17 cellular contexts compared by ENCODE assay signal in the genomic region with DNA sequence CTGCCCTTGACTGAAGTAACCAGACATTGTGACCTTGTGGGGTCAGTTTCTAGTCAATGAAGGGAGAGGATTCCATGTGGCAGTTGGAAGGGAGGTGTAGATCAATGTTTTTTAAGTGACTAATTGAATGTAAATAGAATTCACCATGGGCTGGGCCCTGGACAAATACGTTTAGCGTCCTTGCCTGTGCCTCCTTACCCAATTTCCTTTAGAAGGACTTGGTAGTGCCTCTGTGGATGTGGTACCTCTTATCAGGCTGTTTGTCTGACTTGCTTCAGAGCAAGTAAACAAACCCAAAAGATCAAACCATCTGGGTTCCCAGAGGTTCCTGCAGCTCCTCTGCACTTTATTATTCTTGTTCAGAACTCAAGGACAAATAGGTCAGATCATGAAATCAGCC. TPM values are rescaled to one million over a fixed set of nuclear protein-coding genes. Genes with fewer than 3 reads are reported as not detected.
A peak's percentile ranks its signal among the peaks of the same experiment; 100 is the strongest.
DNase-seq lines count a peak whose midpoint lies in the region; ATAC-seq, FAIRE-seq and TF ChIP-seq lines count a peak whose summit lies in the region.
"Had no signal": no experiment of that assay in that cellular context is flagged by ENCODE, and none has a peak within 500 bp of the region (broad histone marks: within the 10 kb centered on the region; RNA-seq: fewer than 3 reads in every experiment).

No MANE protein-coding gene starts in this region.

- no peak for TF ChIP-seq CTCF in PC-9 (conservative IDR thresholded peaks at IDR 0.05)
- no peak for TF ChIP-seq CTCF in kidney (IDR thresholded peaks at IDR 0.05; ENCODE audit: borderline replicate concordance, extremely low read depth, insufficient read depth)
- no peak for TF ChIP-seq CTCF in testis (IDR thresholded peaks at IDR 0.05)
- no peak for TF ChIP-seq CTCF in endodermal cell (conservative IDR thresholded peaks at IDR 0.05)

- H3K27ac Mint-ChIP-seq in activated naive CD4-positive, alpha-beta T cell treated with anti-CD3 and anti-CD28 coated beads, Interleukin-2, amount 50 U/mL, for 24 hours, result no peak overlapping the region
- no peak overlapping the region for H3K27ac Mint-ChIP-seq in activated naive CD4-positive, alpha-beta T cell treated with anti-CD3 and anti-CD28 coated beads, Interleukin-2, amount 50 U/mL, for 72 hours
- no peak overlapping the region for H3K27ac Mint-ChIP-seq in endodermal cell
- H3K27ac Mint-ChIP-seq: activated naive CD8-positive, alpha-beta T cell treated with anti-CD3 and anti-CD28 coated beads, Interleukin-2, amount 10 ng/mL, durations not matched to agents 7 days and 5 days had no signal

- H3K4me3 ChIP-seq in PC-9 (no peak overlapping the region), kidney (ENCODE audit: low read length in 2 of 2) (no peak overlapping the region), testis (no peak overlapping the region), endodermal cell (ENCODE audit: low read length) (no peak overlapping the region)
- H3K4me3 ChIP-seq: spleen had no signal

- H3K36me3 ChIP-seq in PC-9 (ENCODE audit: low read depth), result no peaks in the 10 kb centered on the region
- no peaks in the 10 kb centered on the region for H3K36me3 ChIP-seq in kidney (ENCODE audit: control insufficient read depth in 1 of 2, insufficient read depth in 2 of 2, low read length in 2 of 2)
- no peaks in the 10 kb centered on the region for H3K36me3 ChIP-seq in testis (ENCODE audit: low read depth, missing control alignments)
- H3K36me3 ChIP-seq in endodermal cell (ENCODE audit: control insufficient read depth, insufficient read depth, low read length), result no peaks in the 10 kb centered on the region
- H3K36me3 ChIP-seq: spleen, WERI-Rb-1 had no signal

- ATAC-seq in activated naive CD4-positive, alpha-beta T cell treated with anti-CD3 and anti-CD28 coated beads, Interleukin-2, amount 50 U/mL, for 72 hours, result no peak

- CTCF ChIA-PET in PC-9 (lab: Charles Lee), result interaction anchor here (0.6 kb wide), 1 partner anchor 551 kb away, joined by 3 read pairs; no protein-coding TSS in a partner anchor

- H3K79me2 ChIP-seq in PC-9 (ENCODE audit: low read depth), result peaks cover 2% of the 10 kb centered on the region

- H3K27me3 ChIP-seq in PC-9 (ENCODE audit: insufficient read depth, low read depth) (no peaks in the 10 kb centered on the region), testis (no peaks in the 10 kb centered on the region), endodermal cell (ENCODE audit: control insufficient read depth, insufficient read depth, low read length, poor library complexity, severe bottlenecking) (no peaks in the 10 kb centered on the region)
- H3K27me3 ChIP-seq: spleen had no signal

- H2AFZ ChIP-seq in PC-9, result no peak overlapping the region

- 0 out of 2 replicates have a peak overlapping the region, but pooled peaks have one; percentile 8 for H3K4me2 ChIP-seq in PC-9

- H3K36me3 Mint-ChIP-seq in activated naive CD4-positive, alpha-beta T cell treated with anti-CD3 and anti-CD28 coated beads, Interleukin-2, amount 50 U/mL, for 24 hours, result no peaks in the 10 kb centered on the region
- peaks cover 0 to 4% of the 10 kb centered on the region in 2 donors for H3K36me3 Mint-ChIP-seq in activated naive CD4-positive, alpha-beta T cell treated with anti-CD3 and anti-CD28 coated beads, Interleukin-2, amount 50 U/mL, for 72 hours
- H3K36me3 Mint-ChIP-seq in endodermal cell (ENCODE audit: low read depth), result no peaks in the 10 kb centered on the region

- peaks cover 3% of the 10 kb centered on the region; the same call in 1 of the 2 replicates for H3K9me3 ChIP-seq in PC-9 (ENCODE audit: insufficient read depth, low read depth)
- peaks cover 0 to 4% of the 10 kb centered on the region in 2 donors for H3K9me3 ChIP-seq in kidney (ENCODE audit: control insufficient read depth in 1 of 2, low read length in 2 of 2)
- no peaks in the 10 kb centered on the region for H3K9me3 ChIP-seq in testis
- H3K9me3 ChIP-seq in endodermal cell (ENCODE audit: control insufficient read depth, low read length), result peaks cover 5% of the 10 kb centered on the region

- intact Hi-C loops in PC-9 (cut with micrococcal nuclease; ENCODE audit: unreplicated experiment) (loop anchor here (10.0 kb wide), 1 partner anchor 557 kb away; no protein-coding TSS in a partner anchor), kidney (cut with DNase I) (no loop called here), testis (cut with DNase I; ENCODE audit: low total_unique reads) (no loop called here)

- peaks cover 16% of the 10 kb centered on the region for H3K4me1 ChIP-seq in PC-9 (replicated peaks; ENCODE audit: insufficient read depth)
- H3K4me1 ChIP-seq in kidney (ENCODE audit: control insufficient read depth in 1 of 2, insufficient read depth in 1 of 2, low read depth in 1 of 2, low read length in 2 of 2), result peaks cover 9 to 11% of the 10 kb centered on the region in 2 donors
- H3K4me1 ChIP-seq in testis, result peaks cover 33% of the 10 kb centered on the region
- H3K4me1 ChIP-seq in endodermal cell (ENCODE audit: control insufficient read depth, insufficient read depth, low read length), result peaks cover 21% of the 10 kb centered on the region

- BruUV-seq in PC-9 (replicated peaks; lab: Mats Ljungman, UMichigan), result no TSS peak

- H3K4me3 Mint-ChIP-seq in activated naive CD4-positive, alpha-beta T cell treated with anti-CD3 and anti-CD28 coated beads, Interleukin-2, amount 50 U/mL, for 24 hours, result peak overlapping the region; percentile 33
- no peak overlapping the region for H3K4me3 Mint-ChIP-seq in endodermal cell
- H3K4me3 Mint-ChIP-seq: activated naive CD8-positive, alpha-beta T cell treated with anti-CD3 and anti-CD28 coated beads, Interleukin-2, amount 10 ng/mL, durations not matched to agents 7 days and 5 days had no signal

- H4K20me1 ChIP-seq in PC-9 (ENCODE audit: insufficient read depth), result no peaks in the 10 kb centered on the region; the same call in 1 of the 2 replicates

- H3K27ac ChIP-seq in PC-9 (no peak overlapping the region), kidney (ENCODE audit: low read depth in 2 of 2, low read length in 2 of 2) (peak overlapping the region; percentile 18 to 56), testis (peak overlapping the region; percentile 48 to 82), endodermal cell (ENCODE audit: low read depth, low read length) (no peak overlapping the region)
- H3K27ac ChIP-seq: WERI-Rb-1 had no signal

- TF ChIP-seq POLR2A in testis (IDR thresholded peaks at IDR 0.05), result no peak

- 64 to 78% methylated on average over 2 of the region's 2 CpGs for WGBS in testis, 2 donors
- 80% methylated on average over 2 of the region's 2 CpGs; no CpG with 5 or more reads in 1 of the 2 experiments for WGBS in endodermal cell (ENCODE audit: insufficient coverage in 1 of 2, insufficient read length in 1 of 2), 2 experiments

- DNase-seq in activated naive CD4-positive, alpha-beta T cell treated with anti-CD3 and anti-CD28 coated beads, Interleukin-2, amount 50 U/mL, for 72 hours (ENCODE audit: low spot score in 2 of 2), result no peak
- DNase-seq in PC-9 (no peak), kidney (no peak), testis (no peak), endodermal cell (no peak), NCI-H446 (lab: John Stamatoyannopoulos, UW) (no peak)
- no peak for DNase-seq in stimulated activated CD4-positive, alpha-beta T cell treated with anti-CD3 and anti-CD28 coated beads, Interleukin-15, amount 100 ng/mL, for 24 hours
- DNase-seq: activated CD8-positive, alpha-beta memory T cell treated with anti-CD3 and anti-CD28 coated beads, Interleukin-2, amount 50 U/mL, for 48 hours; activated naive CD8-positive, alpha-beta T cell treated with anti-CD3 and anti-CD28 coated beads, Interleukin-2, amount 10 ng/mL, durations not matched to agents 7 days and 5 days; KG1; NCI-H187; NCI-H82; spleen; WERI-Rb-1 had no signal

- POLR2A ChIA-PET in PC-9 (lab: Charles Lee; ENCODE audit: unreplicated experiment), result interaction anchor here (0.6 kb wide), 1 partner anchor 945 kb away, joined by 3 read pairs; no protein-coding TSS in a partner anchor

- H3K27me3 Mint-ChIP-seq in activated naive CD4-positive, alpha-beta T cell treated with anti-CD3 and anti-CD28 coated beads, Interleukin-2, amount 50 U/mL, for 24 hours, result no peaks in the 10 kb centered on the region
- H3K27me3 Mint-ChIP-seq in endodermal cell (ENCODE audit: insufficient read depth), result no peaks in the 10 kb centered on the region
- H3K27me3 Mint-ChIP-seq: activated naive CD8-positive, alpha-beta T cell treated with anti-CD3 and anti-CD28 coated beads, Interleukin-2, amount 10 ng/mL, durations not matched to agents 7 days and 5 days had no signal

- FAIRE-seq in kidney (lab: Jason Lieb, UNC), result no peak
- FAIRE-seq: keratinocyte, urothelium cell line had no signal

- H3F3A ChIP-seq in PC-9 (ENCODE audit: insufficient read depth, low read depth), result peaks cover 17% of the 10 kb centered on the region; the same call in 1 of the 2 replicates

- H3K9me3 Mint-ChIP-seq in activated naive CD4-positive, alpha-beta T cell treated with anti-CD3 and anti-CD28 coated beads, Interleukin-2, amount 50 U/mL, for 24 hours, result no peaks in the 10 kb centered on the region
- H3K9me3 Mint-ChIP-seq in activated naive CD4-positive, alpha-beta T cell treated with anti-CD3 and anti-CD28 coated beads, Interleukin-2, amount 50 U/mL, for 72 hours, result peaks cover 2 to 3% of the 10 kb centered on the region in 2 donors
- H3K9me3 Mint-ChIP-seq in endodermal cell, result peaks cover 7% of the 10 kb centered on the region

- H3K9me2 ChIP-seq in PC-9 (ENCODE audit: insufficient read depth), result no peaks in the 10 kb centered on the region

- peaks cover 38% of the 10 kb centered on the region for H3K4me1 Mint-ChIP-seq in activated naive CD4-positive, alpha-beta T cell treated with anti-CD3 and anti-CD28 coated beads, Interleukin-2, amount 50 U/mL, for 24 hours
- peaks cover 35% of the 10 kb centered on the region for H3K4me1 Mint-ChIP-seq in endodermal cell

- no peak overlapping the region for H3K9ac ChIP-seq in kidney (ENCODE audit: low read length in 2 of 2)
- H3K9ac ChIP-seq in endodermal cell (ENCODE audit: extremely low read depth, low read length, poor library complexity, severe bottlenecking), result no peak overlapping the region

RNA-seq across cellular contexts. Expression of a gene that starts 4.3 kb away (rescaled TPM):
- 10 to 100 TPM; 19.4 to 27.1 TPM for total RNA-seq in activated naive CD4-positive, alpha-beta T cell treated with anti-CD3 and anti-CD28 coated beads, Interleukin-2, amount 50 U/mL, for 72 hours
- 26.3 and 30.9 TPM in 2 replicates for total RNA-seq in PC-9 (2021)
- total RNA-seq in kidney, result 34.2 TPM
- polyA plus RNA-seq in kidney (ENCODE audit: insufficient read depth, low read depth, low replicate concordance), result 2.9 TPM
- total RNA-seq in testis, result 100 to 1,000 TPM; 106 to 109 TPM
- polyA plus RNA-seq in testis (ENCODE audit: insufficient read depth, low read depth, low replicate concordance), result 23.9 TPM
- total RNA-seq in endodermal cell, result 10 to 100 TPM; 25.3 to 39.1 TPM
- polyA plus RNA-seq in endodermal cell (2013, experiment 1 of 2), result 23.4 TPM
- 15.4 TPM for polyA plus RNA-seq in endodermal cell (2013, experiment 2 of 2)

Comparison
In these comparisons a context has a peak if more than half of its experiments do, and no peak if none do; other contexts are left out.
1. H3K27ac ChIP-seq: peak in kidney (2 of 2) and testis (2 of 2); none in PC-9 (single experiment) and endodermal cell (single experiment).